16 cellular contexts compared by ENCODE assay signal in genomic region chr17:51702963-51703362, GRCh38.
"Had no signal": no experiment of that assay in that cellular context is flagged by ENCODE, and none has a peak within 500 bp of the region (broad histone marks: within the 10 kb centered on the region; RNA-seq: fewer than 3 reads in every experiment).

No MANE protein-coding gene starts in this region.

- H3K4me1 ChIP-seq: colonic mucosa, sigmoid colon, thyroid gland had no signal

- H3K27ac ChIP-seq: colonic mucosa, hepatocyte, neutrophil, pancreas, thyroid gland had no signal

- H3K27me3 ChIP-seq: colonic mucosa, hepatocyte, neutrophil, pancreas, sigmoid colon, stomach, thyroid gland had no signal

- H3K4me3 ChIP-seq: colonic mucosa, hepatocyte, lung, pancreas, sigmoid colon, stomach, thyroid gland had no signal

- ATAC-seq: natural killer cell; stimulated activated effector memory CD8-positive, alpha-beta T cell treated with anti-CD3 and anti-CD28 coated beads, Interleukin-12 subunit alpha, Interleukin-12 subunit beta, amount 100 ng/mL, for 72 hours had no signal

- H3K9me3 ChIP-seq: colonic mucosa, neutrophil, pancreas, sigmoid colon, stomach, thyroid gland had no signal

- H3K36me3 ChIP-seq: colonic mucosa, neutrophil, pancreas, sigmoid colon, stomach, thyroid gland had no signal

- DNase-seq: colonic mucosa; effector memory CD4-positive, alpha-beta T cell; erythroblast; natural killer cell; retina; sigmoid colon; stimulated activated CD4-positive, alpha-beta T cell treated with anti-CD3 and anti-CD28 coated beads, Interleukin-2, amount 100 ng/mL, for 24 hours; stimulated activated CD4-positive, alpha-beta T cell treated with anti-CD3 and anti-CD28 coated beads, Interleukin-4, amount 100 ng/mL, for 24 hours; stimulated activated naive CD4-positive, alpha-beta T cell treated with Interleukin-2 at 50 U/mL for 16 hours had no signal
